Comparison of ENCODE assay signal across 10 cellular contexts in genomic region chr10:113060221-113061053, GRCh38.
DNase-seq lines count a peak whose midpoint lies in the region; ATAC-seq and TF ChIP-seq lines count a peak whose summit lies in the region.
"Had no signal": no experiment of that assay in that cellular context is flagged by ENCODE, and none has a peak within 500 bp of the region (broad histone marks: within the 10 kb centered on the region; RNA-seq: fewer than 3 reads in every experiment).

No MANE protein-coding gene starts in this region.

- DNase-seq in HuH-7 (ENCODE audit: low spot score): peak; percentile 32
- no peak for DNase-seq in spleen
- DNase-seq in NCI-H187 (lab: John Stamatoyannopoulos, UW): no peak
- DNase-seq in activated CD4-positive, alpha-beta T cell treated with anti-CD3 and anti-CD28 coated beads for 48 hours: no peak
- DNase-seq: activated CD8-positive, alpha-beta T cell treated with anti-CD3 and anti-CD28 coated beads, Interleukin-2, amount 10 ng/mL, durations not matched to agents 7 days and 5 days had no signal

- H3K4me3 ChIP-seq in spleen: peak overlapping the region in 2 of 8 donors; percentile 9 to 10
- H3K4me3 ChIP-seq: HAP-1 had no signal

- H3K27me3 ChIP-seq in layer of hippocampus (ENCODE audit: control insufficient read depth, insufficient read depth, low read length): no peaks in the 10 kb centered on the region
- no peaks in the 10 kb centered on the region for H3K27me3 ChIP-seq in spleen (replicated peaks in 1 of 7)

- TF ChIP-seq POLR2A in spleen (IDR thresholded peaks at IDR 0.05): no peak

- H3K9me3 ChIP-seq in spleen: no peaks in the 10 kb centered on the region
- H3K9me3 ChIP-seq: HAP-1 had no signal

- H3K27ac ChIP-seq in angular gyrus (ENCODE audit: low read depth, low read length): peak overlapping the region; percentile 51
- H3K27ac ChIP-seq in layer of hippocampus (ENCODE audit: low read depth, low read length): peak overlapping the region; percentile 75
- H3K27ac ChIP-seq in spleen: peak overlapping the region; percentile 10 to 70 (median 58)

- H3K4me1 ChIP-seq in spleen: peaks cover 0 to 56% (median 34%) of the 10 kb centered on the region in 6 donors

- ATAC-seq in HG02938 (IDR thresholded peaks at IDR 0.05; ENCODE audit: unreplicated experiment) (no peak), GM21717 (IDR thresholded peaks at IDR 0.05; ENCODE audit: unreplicated experiment) (no peak)
- ATAC-seq: activated CD8-positive, alpha-beta T cell treated with anti-CD3 and anti-CD28 coated beads, Interleukin-2, amount 10 ng/mL, durations not matched to agents 7 days and 5 days had no signal

- TF ChIP-seq CTCF in spleen (IDR thresholded peaks at IDR 0.05 in 8 of 11, conservative IDR thresholded peaks at IDR 0.05 in 3 of 11): no peak

- intact Hi-C loops in spleen (cut with DNase I; ENCODE audit: low total_unique reads): no loop called here

- no peaks in the 10 kb centered on the region for H3K36me3 ChIP-seq in spleen
- H3K36me3 ChIP-seq: HAP-1 had no signal

- WGBS in spleen, 5 donors: 35 to 40% (median 38%) methylated on average over 15 of the region's 15 CpGs
